8 cellular contexts compared by ENCODE assay signal in genomic region chr1:227786673-227787512, GRCh38. TPM values are rescaled to one million over a fixed set of nuclear protein-coding genes. Genes with fewer than 3 reads are reported as not detected.
DNase-seq lines count a peak whose midpoint lies in the region; ATAC-seq, FAIRE-seq and TF ChIP-seq lines count a peak whose summit lies in the region.

No MANE protein-coding gene starts in this region.

- peaks cover 38% of the 10 kb centered on the region for H3K27me3 ChIP-seq in HUES48 (ENCODE audit: control insufficient read depth, insufficient read depth, low read length)
- H3K27me3 ChIP-seq in lung (ENCODE audit: control insufficient read depth, insufficient read depth): no peaks in the 10 kb centered on the region
- no peaks in the 10 kb centered on the region for H3K27me3 ChIP-seq in upper lobe of right lung

- H3K27ac ChIP-seq in HUES48 (ENCODE audit: low read depth, low read length) (no peak overlapping the region), caudate nucleus (ENCODE audit: low read depth, low read length) (peak overlapping the region; percentile 80), lung (ENCODE audit: low read depth in 1 of 2, low read length in 1 of 2) (peak overlapping the region in 1 of 2 donors; percentile 66), upper lobe of right lung (peak overlapping the region; percentile 53)

- DNase-seq in ELF-1 (ENCODE audit: low read depth, low spot score) (peak; percentile 43), caudate nucleus (lab: John Stamatoyannopoulos, UW) (peak in 3 of 61 donors; percentile 24 to 43 (median 40)), lung (ENCODE audit: low spot score) (peak; percentile 28), upper lobe of right lung (peak; percentile 68), GM19239 (ENCODE audit: insufficient read length, low spot score) (no peak)
- no peak for DNase-seq in stimulated activated CD4-positive, alpha-beta T cell treated with anti-CD3 and anti-CD28 coated beads, Interleukin-1b, Interleukin-23, amount 100 ng/mL, for 48 hours

- no peak for TF ChIP-seq CTCF in lung (IDR thresholded peaks at IDR 0.05; ENCODE audit: control extremely low read depth, extremely low read depth)
- TF ChIP-seq CTCF in upper lobe of right lung (IDR thresholded peaks at IDR 0.05): no peak

- WGBS in lung, 2 donors: 27 to 39% methylated on average over 44 to 45 of the region's 45 CpGs

- H3K4me3 ChIP-seq in HUES48 (ENCODE audit: low read depth, low read length) (peak overlapping the region; percentile 71), lung (no peak overlapping the region), upper lobe of right lung (peak overlapping the region; percentile 58)

- intact Hi-C loops in upper lobe of right lung (cut with DNase I): no loop called here

- FAIRE-seq in GM19239 (lab: Jason Lieb, UNC): no peak

- H3K4me1 ChIP-seq in HUES48 (ENCODE audit: control insufficient read depth, insufficient read depth, low read length) (peaks cover 3% of the 10 kb centered on the region; the same call in 1 of the 2 replicates), lung (ENCODE audit: control insufficient read depth in 2 of 2, insufficient read depth in 2 of 2, low read length in 2 of 2) (peaks cover 0 to 11% of the 10 kb centered on the region in 2 donors), upper lobe of right lung (peaks cover 13% of the 10 kb centered on the region)

- ATAC-seq in lung (ENCODE audit: insufficient read depth, low FRiP score): no peak
- peak; percentile 1 for ATAC-seq in upper lobe of right lung
- no peak for ATAC-seq in GM19324 (IDR thresholded peaks at IDR 0.05; ENCODE audit: low FRiP score, unreplicated experiment)

- H3K36me3 ChIP-seq in HUES48 (ENCODE audit: control insufficient read depth, insufficient read depth, low read length) (0 out of 2 replicates have a peak, but pooled peaks cover 7% of the 10 kb centered on the region), lung (ENCODE audit: control insufficient read depth in 2 of 2, insufficient read depth in 2 of 2, low read length in 2 of 2) (peaks cover 0 to 4% of the 10 kb centered on the region in 2 donors), upper lobe of right lung (no peaks in the 10 kb centered on the region)

- H3K9ac ChIP-seq in HUES48 (ENCODE audit: low read depth, low read length): no peak overlapping the region

- no peaks in the 10 kb centered on the region for H3K9me3 ChIP-seq in HUES48 (ENCODE audit: control insufficient read depth, insufficient read depth, low read length)
- H3K9me3 ChIP-seq in lung (ENCODE audit: control insufficient read depth in 2 of 2, insufficient read depth in 1 of 2, low read length in 1 of 2): no peaks in the 10 kb centered on the region
- H3K9me3 ChIP-seq in upper lobe of right lung: no peaks in the 10 kb centered on the region

RNA-seq across cellular contexts. Expression of gene PRSS38, which starts 28.6 kb away (rescaled TPM):
- total RNA-seq in lung (not detected), upper lobe of right lung (not detected)
- polyA plus RNA-seq in lung: not detected

RNA-seq across cellular contexts. Expression of gene SNAP47, which starts 51.7 kb away (rescaled TPM):
- total RNA-seq in lung (10 to 100 TPM; 27.8 to 63.0 TPM), upper lobe of right lung (27.7 TPM)
- 10 to 100 TPM; 10.6 to 17.7 TPM for polyA plus RNA-seq in lung

RNA-seq across cellular contexts. Expression of gene JMJD4, which starts 51.8 kb away (rescaled TPM):
- total RNA-seq in lung (10 to 100 TPM in 1 of 2 donors, 1 to 10 TPM in 1; 9.4 to 23.0 TPM), upper lobe of right lung (15.1 TPM)
- polyA plus RNA-seq in lung: 10 to 100 TPM; 12.3 to 18.9 TPM

Comparison
In these comparisons a context has a peak if more than half of its experiments do, and no peak if none do; other contexts are left out.
1. DNase-seq: peak in ELF-1 (single experiment), lung (single experiment) and upper lobe of right lung (single experiment); none in stimulated activated CD4-positive, alpha-beta T cell treated with anti-CD3 and anti-CD28 coated beads, Interleukin-1b, Interleukin-23, amount 100 ng/mL, for 48 hours (single experiment) and GM19239 (single experiment).